Comparison of ENCODE assay signal across 1 cellular context in genomic region chr2:199459286-199460100, GRCh38.
TF ChIP-seq lines count a peak whose summit lies in the region.

No MANE protein-coding gene starts in this region.

TF ChIP-seq in HEK293, 187 proteins besides CTCF, POLR2A, EP300 and RAD21 (continued from another document):
- TF ChIP-seq ZNF280D (tag by site-specific recombination; IDR thresholded peaks at IDR 0.05) (no peak), ZNF639 (tag by site-specific recombination; IDR thresholded peaks at IDR 0.05) (peak; percentile 17; the same call in 1 of the 2 replicates), ZNF335 (tag by site-specific recombination; conservative IDR thresholded peaks at IDR 0.05) (peak; percentile 88), ZNF132 (tag by site-specific recombination; IDR thresholded peaks at IDR 0.05; ENCODE audit: borderline replicate concordance) (no peak), ZNF202 (tag by site-specific recombination; IDR thresholded peaks at IDR 0.05; ENCODE audit: borderline replicate concordance) (no peak), REST (tag by site-specific recombination; IDR thresholded peaks at IDR 0.05) (peak; percentile 39; the same call in 1 of the 2 replicates), YY1 (tag by site-specific recombination; IDR thresholded peaks at IDR 0.05) (peak; percentile 53; the same call in 1 of the 2 replicates), ZNF623 (tag by site-specific recombination; IDR thresholded peaks at IDR 0.05) (no peak)
